Comparison of ENCODE assay signal across 8 cellular contexts in the genomic region with DNA sequence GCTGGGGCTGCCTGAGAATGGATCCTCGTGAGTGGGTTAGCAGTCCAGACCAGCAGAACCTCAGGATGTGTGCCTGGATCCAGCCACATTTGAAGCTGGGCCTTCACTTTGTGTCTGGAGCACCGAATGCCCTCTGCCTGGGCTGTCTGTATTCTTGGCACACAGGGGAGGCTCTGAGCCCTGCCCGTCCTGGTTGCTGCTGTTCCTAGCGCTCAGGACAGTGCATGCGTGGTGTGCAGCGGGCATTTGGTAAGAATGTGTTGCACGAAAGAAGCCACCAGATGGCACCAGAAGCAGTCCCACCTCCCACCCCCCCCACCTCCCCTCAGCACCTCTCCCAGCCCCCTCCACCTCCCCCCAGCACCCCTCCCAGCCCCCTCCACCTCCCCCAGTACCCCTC. TPM values are rescaled to one million over a fixed set of nuclear protein-coding genes. Genes with fewer than 3 reads are reported as not detected.
A peak's percentile ranks its signal among the peaks of the same experiment; 100 is the strongest.
DNase-seq lines count a peak whose midpoint lies in the region; ATAC-seq and TF ChIP-seq lines count a peak whose summit lies in the region.

No MANE protein-coding gene starts in this region.

- intact Hi-C loops in Caco-2 (cut with micrococcal nuclease; ENCODE audit: unreplicated experiment), result loop anchor here (5.0 kb wide), 2 partner anchors 53 to 68 kb away; partner anchors contain the start of genes DENND6B and PPP6R2

- no TSS peak for BruUV-seq in Caco-2 (replicated peaks; lab: Mats Ljungman, UMichigan)

- no peaks in the 10 kb centered on the region for H3K9me3 Mint-ChIP-seq in Caco-2 (ENCODE audit: unreplicated experiment)

- H3K27ac ChIP-seq in cingulate gyrus (ENCODE audit: low read depth, low read length), result peak overlapping the region; percentile 72

- no peaks in the 10 kb centered on the region for H3K27me3 Mint-ChIP-seq in Caco-2 (ENCODE audit: insufficient read depth, unreplicated experiment)

- H3K4me3 Mint-ChIP-seq in Caco-2 (ENCODE audit: unreplicated experiment), result no peak overlapping the region

- peak; percentile 25 to 37 for TF ChIP-seq CTCF in Caco-2 (IDR thresholded peaks at IDR 0.05; ENCODE audit: insufficient read depth in 1 of 2, low read depth in 1 of 2, low read length in 1 of 2, severe bottlenecking in 1 of 2, unreplicated experiment in 1 of 2)

- no peak for ATAC-seq in GM21423 (IDR thresholded peaks at IDR 0.05; ENCODE audit: unreplicated experiment)
- no peak for ATAC-seq in GM18868 (IDR thresholded peaks at IDR 0.05; ENCODE audit: unreplicated experiment)
- ATAC-seq in HG03025 (IDR thresholded peaks at IDR 0.05; ENCODE audit: low FRiP score, unreplicated experiment), result no peak

- no peaks in the 10 kb centered on the region for H3K4me1 Mint-ChIP-seq in Caco-2 (ENCODE audit: low read depth, unreplicated experiment)

- peaks cover 7% of the 10 kb centered on the region for H3K36me3 ChIP-seq in Caco-2 (ENCODE audit: control insufficient read depth, insufficient read depth, low read length)

- peak in 1 of 2 experiments; percentile 59 for DNase-seq in Caco-2
- peak; percentile 63 for DNase-seq in HEK293T (ENCODE audit: extremely low spot score)
- peak; percentile 60 for DNase-seq in SK-N-DZ (ENCODE audit: low spot score)
- DNase-seq in midbrain (lab: John Stamatoyannopoulos, UW), result peak; percentile 38

- H3K27ac Mint-ChIP-seq in Caco-2 (ENCODE audit: unreplicated experiment), result peak overlapping the region; percentile 38

- H3K36me3 Mint-ChIP-seq in Caco-2 (ENCODE audit: insufficient read depth, unreplicated experiment), result peaks cover 69% of the 10 kb centered on the region

- no peaks in the 10 kb centered on the region for H3K27me3 ChIP-seq in Caco-2 (replicated peaks; ENCODE audit: control insufficient read depth, insufficient read depth, low read length)

- no peak overlapping the region for H3K4me3 ChIP-seq in Caco-2 (ENCODE audit: low read depth, low read length)

- POLR2A ChIA-PET in Caco-2 (lab: Charles Lee), result no interaction called here
- POLR2A ChIA-PET in HEK293T (lab: Yijun Ruan, JAX), result no interaction called here

- CTCF ChIA-PET in Caco-2 (lab: Charles Lee) (interaction anchor here (1.0 kb wide), 1 partner anchor 52 kb away, joined by 4 read pairs; the partner anchor contains the start of gene DENND6B), HEK293T (lab: Yijun Ruan, JAX) (no interaction called here)

- peaks cover 16% of the 10 kb centered on the region for H3K4me1 ChIP-seq in Caco-2

- no peaks in the 10 kb centered on the region for H3K9me3 ChIP-seq in Caco-2

TF ChIP-seq in HEK293T, 16 proteins besides CTCF, POLR2A, EP300 and RAD21:
- TF ChIP-seq FOXA1 (IDR thresholded peaks at IDR 0.05), result no peak
- TF ChIP-seq SP1 (IDR thresholded peaks at IDR 0.05), result no peak
- TF ChIP-seq FOXM1 (IDR thresholded peaks at IDR 0.05; ENCODE audit: borderline replicate concordance), result no peak
- no peak for TF ChIP-seq LEF1 (IDR thresholded peaks at IDR 0.05; ENCODE audit: borderline replicate concordance)
- no peak for TF ChIP-seq L3MBTL2 (conservative IDR thresholded peaks at IDR 0.05)
- TF ChIP-seq NFRKB (IDR thresholded peaks at IDR 0.05), result no peak
- no peak for TF ChIP-seq FOXK2 (IDR thresholded peaks at IDR 0.05)
- no peak for TF ChIP-seq PKNOX1 (IDR thresholded peaks at IDR 0.05)
- TF ChIP-seq ZNF384 (IDR thresholded peaks at IDR 0.05), result no peak
- TF ChIP-seq TARDBP (IDR thresholded peaks at IDR 0.05), result no peak

RNA-seq across cellular contexts. Expression of gene MAPK11, which starts 4.1 kb away (rescaled TPM):
- 1.3 and 1.4 TPM in 2 replicates for total RNA-seq in Caco-2 (2022)
- 12.7 and 14.7 TPM in 2 replicates for polyA plus RNA-seq in SK-N-DZ (2014; cell fraction: cytosol; rRNA removed)
- polyA plus RNA-seq in SK-N-DZ (2014; cell fraction: nucleus; rRNA removed), result 144 and 172 TPM in 2 replicates

RNA-seq across cellular contexts. Expression of gene MAPK12, which starts 12.8 kb away (rescaled TPM):
- 35.6 and 37.4 TPM in 2 replicates for total RNA-seq in Caco-2 (2022)
- polyA plus RNA-seq in SK-N-DZ (2014; cell fraction: cytosol; rRNA removed), result 84.1 and 85.6 TPM in 2 replicates
- 421 and 514 TPM in 2 replicates for polyA plus RNA-seq in SK-N-DZ (2014; cell fraction: nucleus; rRNA removed)

RNA-seq across cellular contexts. Expression of gene HDAC10, which starts 23.2 kb away (rescaled TPM):
- 61.3 and 63.5 TPM in 2 replicates for total RNA-seq in Caco-2 (2022)
- polyA plus RNA-seq in SK-N-DZ (2014; cell fraction: cytosol; rRNA removed), result 14.2 and 18.3 TPM in 2 replicates
- polyA plus RNA-seq in SK-N-DZ (2014; cell fraction: nucleus; rRNA removed), result 244 and 259 TPM in 2 replicates

RNA-seq across cellular contexts. Expression of gene TUBGCP6, which starts 29.5 kb away (rescaled TPM):
- 29.3 and 34.2 TPM in 2 replicates for total RNA-seq in Caco-2 (2022)
- 21.2 and 23.3 TPM in 2 replicates for polyA plus RNA-seq in SK-N-DZ (2014; cell fraction: cytosol; rRNA removed)
- 225 and 301 TPM in 2 replicates for polyA plus RNA-seq in SK-N-DZ (2014; cell fraction: nucleus; rRNA removed)

RNA-seq across cellular contexts. Expression of gene PLXNB2, which starts 33.1 kb away (rescaled TPM):
- 260 and 262 TPM in 2 replicates for total RNA-seq in Caco-2 (2022)
- polyA plus RNA-seq in SK-N-DZ (2014; cell fraction: cytosol; rRNA removed), result 60.4 and 75.0 TPM in 2 replicates
- 183 and 241 TPM in 2 replicates for polyA plus RNA-seq in SK-N-DZ (2014; cell fraction: nucleus; rRNA removed)
